In the genomic region with DNA sequence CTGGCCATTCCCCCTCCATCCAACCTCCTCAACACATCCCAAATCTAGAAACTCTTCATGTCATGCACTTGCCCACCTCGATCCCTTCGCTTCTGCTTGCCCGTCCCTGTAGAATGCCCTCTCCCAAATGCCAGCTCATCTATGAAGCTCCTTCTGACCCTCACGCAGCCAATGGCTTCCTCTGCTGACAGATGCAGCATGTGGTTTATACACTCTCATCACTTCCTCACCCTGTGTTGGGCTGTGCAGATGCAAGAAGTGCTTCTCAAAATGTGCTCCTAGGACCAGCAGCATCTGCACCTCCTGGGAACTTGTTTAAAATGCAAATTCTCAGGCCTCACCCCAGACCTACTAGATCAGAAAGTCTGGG, we compare ENCODE assay signal across 9 cellular contexts. TPM values are rescaled to one million over a fixed set of nuclear protein-coding genes. Genes with fewer than 3 reads are reported as not detected.
DNase-seq lines count a peak whose midpoint lies in the region; ATAC-seq, FAIRE-seq and TF ChIP-seq lines count a peak whose summit lies in the region.
"Had no signal": no experiment of that assay in that cellular context is flagged by ENCODE, and none has a peak within 500 bp of the region (broad histone marks: within the 10 kb centered on the region; RNA-seq: fewer than 3 reads in every experiment).

No MANE protein-coding gene starts in this region.

- no peak for TF ChIP-seq RAD21 in SK-N-SH (IDR thresholded peaks at IDR 0.05; ENCODE audit: low read length)

- H3K4me2 ChIP-seq in SK-N-SH, result peak overlapping the region; percentile 83

- H3K9ac ChIP-seq in SK-N-SH, result peak overlapping the region; percentile 23; the same call in 1 of the 2 replicates

- H3K36me3 ChIP-seq in SK-N-SH (replicated peaks in 1 of 2; ENCODE audit: control insufficient read depth in 1 of 2, insufficient read depth in 2 of 2, low read length in 1 of 2) (no peaks in the 10 kb centered on the region), muscle layer of duodenum (ENCODE audit: control insufficient read depth in 1 of 2, insufficient read depth in 2 of 2, low read length in 2 of 2) (no peaks in the 10 kb centered on the region)

- DNase-seq in SK-N-SH (no peak), frontal cortex (ENCODE audit: low spot score in 2 of 2) (no peak), nephron progenitor cell (no peak)

- H3K79me2 ChIP-seq in SK-N-SH (ENCODE audit: insufficient read depth), result no peaks in the 10 kb centered on the region

- peaks cover 7% of the 10 kb centered on the region for H3K27me3 Mint-ChIP-seq in nephron progenitor cell (ENCODE audit: low read depth, poor library complexity)

- H3K9me2 ChIP-seq in SK-N-SH, result no peaks in the 10 kb centered on the region

- no peak for FAIRE-seq in frontal cortex (lab: Jason Lieb, UNC)

- TF ChIP-seq CTCF in SK-N-SH (IDR thresholded peaks at IDR 0.05) (no peak), nephron progenitor cell (IDR thresholded peaks at IDR 0.05) (no peak)

- no peak overlapping the region for H3K27ac Mint-ChIP-seq in nephron progenitor cell
- H3K27ac Mint-ChIP-seq: WTC11 had no signal

- no peak overlapping the region for H2AFZ ChIP-seq in SK-N-SH (ENCODE audit: low read depth)

- no peak overlapping the region for H3K4me3 Mint-ChIP-seq in nephron progenitor cell
- H3K4me3 Mint-ChIP-seq: WTC11 had no signal

- no peak for TF ChIP-seq EP300 in SK-N-SH (IDR thresholded peaks at IDR 0.05; ENCODE audit: borderline replicate concordance in 1 of 2, low read depth in 1 of 2, low read length in 1 of 2)

- H3K4me1 Mint-ChIP-seq in nephron progenitor cell, result peaks cover 47% of the 10 kb centered on the region

- H3K36me3 Mint-ChIP-seq in nephron progenitor cell (ENCODE audit: low read depth), result no peaks in the 10 kb centered on the region
- H3K36me3 Mint-ChIP-seq: WTC11 had no signal

- H3K27ac ChIP-seq in SK-N-SH (ENCODE audit: low read depth in 2 of 2, low read length in 1 of 2), result peak overlapping the region; percentile 90 to 97
- peak overlapping the region; percentile 1 for H3K27ac ChIP-seq in muscle layer of duodenum (ENCODE audit: low read length)

- CTCF ChIA-PET in SK-N-SH (lab: Yijun Ruan, JAX), result interaction anchor here (1.3 to 5.0 kb wide), 3 partner anchors 26 to 52 kb away, joined by 3 to 45 read pairs (median 29); partner anchors contain the start of gene SEMA5B

- H3K4me1 ChIP-seq in SK-N-SH (ENCODE audit: control insufficient read depth in 1 of 2, insufficient read depth in 2 of 2, low read depth in 1 of 2, low read length in 1 of 2) (peaks cover 46 to 58% of the 10 kb centered on the region in 2 experiments), muscle layer of duodenum (ENCODE audit: control insufficient read depth in 1 of 2, insufficient read depth in 2 of 2, low read length in 2 of 2) (peaks cover 6 to 32% of the 10 kb centered on the region in 2 donors)

- no peaks in the 10 kb centered on the region for H3K9me3 Mint-ChIP-seq in nephron progenitor cell
- H3K9me3 Mint-ChIP-seq: WTC11 had no signal

- H3F3A ChIP-seq in SK-N-SH (replicated peaks; ENCODE audit: insufficient read depth), result peaks cover 24% of the 10 kb centered on the region

- no peaks in the 10 kb centered on the region for H3K9me3 ChIP-seq in SK-N-SH
- H3K9me3 ChIP-seq in muscle layer of duodenum (ENCODE audit: control insufficient read depth in 1 of 2, low read length in 2 of 2), result no peaks in the 10 kb centered on the region

- 14% methylated on average over 4 of the region's 4 CpGs for WGBS in SK-N-SH (ENCODE audit: low lambda C conversion rate)

- H3K27me3 ChIP-seq in SK-N-SH (ENCODE audit: insufficient read depth), result no peaks in the 10 kb centered on the region
- H3K27me3 ChIP-seq in muscle layer of duodenum (ENCODE audit: low read depth, low read length), result no peaks in the 10 kb centered on the region

- POLR2A ChIA-PET in SK-N-SH (lab: Yijun Ruan, JAX), result interaction anchor here (1.6 kb wide), 1 partner anchor 13 kb away, joined by 3 read pairs; no protein-coding TSS in a partner anchor

- 0 out of 4 replicates have a peak overlapping the region, but pooled peaks of 1 of the 2 experiments have one; percentile 51 for H3K4me3 ChIP-seq in SK-N-SH (ENCODE audit: low read depth in 2 of 2, low read length in 1 of 2)
- H3K4me3 ChIP-seq in muscle layer of duodenum (ENCODE audit: low read depth in 1 of 2, low read length in 2 of 2), result no peak overlapping the region

- ATAC-seq in GM18867 (IDR thresholded peaks at IDR 0.05; ENCODE audit: unreplicated experiment) (peak; percentile 63), HG02642 (IDR thresholded peaks at IDR 0.05; ENCODE audit: poor library complexity, unreplicated experiment) (peak; percentile 33), HG02885 (IDR thresholded peaks at IDR 0.05; ENCODE audit: poor library complexity, unreplicated experiment) (no peak), GM21528 (IDR thresholded peaks at IDR 0.05; ENCODE audit: low FRiP score, unreplicated experiment) (no peak)

- H4K20me1 ChIP-seq in SK-N-SH (ENCODE audit: insufficient read depth), result no peaks in the 10 kb centered on the region

TF ChIP-seq in SK-N-SH, 30 proteins besides CTCF, POLR2A, EP300 and RAD21:
- TF ChIP-seq SMC3 (IDR thresholded peaks at IDR 0.05; ENCODE audit: low read depth, low read length) (no peak), GABPA (IDR thresholded peaks at IDR 0.05; ENCODE audit: low read depth) (no peak), CHD2 (IDR thresholded peaks at IDR 0.05; ENCODE audit: low read length, partially characterized antibody) (no peak), YY1 (IDR thresholded peaks at IDR 0.05; ENCODE audit: low read depth) (no peak), PBX3 (IDR thresholded peaks at IDR 0.05) (no peak), USF2 (IDR thresholded peaks at IDR 0.05; ENCODE audit: borderline replicate concordance, low read depth, low read length) (no peak), FOXJ3 (CRISPR knock-in tag; IDR thresholded peaks at IDR 0.05) (no peak), MAX (IDR thresholded peaks at IDR 0.05; ENCODE audit: low read depth) (no peak; the same call in 1 of the 2 replicates), JUND (IDR thresholded peaks at IDR 0.05) (no peak), POLR2AphosphoS5 (IDR thresholded peaks at IDR 0.05; ENCODE audit: low read depth, low read length) (no peak), MEF2A (IDR thresholded peaks at IDR 0.05; ENCODE audit: borderline replicate concordance, low read depth) (no peak), TCF12 (IDR thresholded peaks at IDR 0.05) (no peak), RFX5 (IDR thresholded peaks at IDR 0.05; ENCODE audit: low read length) (no peak), NRF1 (IDR thresholded peaks at IDR 0.05; ENCODE audit: low read depth, low read length) (no peak), ELF1 (IDR thresholded peaks at IDR 0.05) (no peak), EZH2phosphoT487 (IDR thresholded peaks at IDR 0.05; ENCODE audit: borderline replicate concordance, low read depth) (no peak), FOXM1 (IDR thresholded peaks at IDR 0.05; ENCODE audit: low read depth) (no peak)
- TF ChIP-seq, protein P1, sequence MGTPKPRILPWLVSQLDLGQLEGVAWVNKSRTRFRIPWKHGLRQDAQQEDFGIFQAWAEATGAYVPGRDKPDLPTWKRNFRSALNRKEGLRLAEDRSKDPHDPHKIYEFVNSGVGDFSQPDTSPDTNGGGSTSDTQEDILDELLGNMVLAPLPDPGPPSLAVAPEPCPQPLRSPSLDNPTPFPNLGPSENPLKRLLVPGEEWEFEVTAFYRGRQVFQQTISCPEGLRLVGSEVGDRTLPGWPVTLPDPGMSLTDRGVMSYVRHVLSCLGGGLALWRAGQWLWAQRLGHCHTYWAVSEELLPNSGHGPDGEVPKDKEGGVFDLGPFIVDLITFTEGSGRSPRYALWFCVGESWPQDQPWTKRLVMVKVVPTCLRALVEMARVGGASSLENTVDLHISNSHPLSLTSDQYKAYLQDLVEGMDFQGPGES (IDR thresholded peaks at IDR 0.05; ENCODE audit: low read depth, low read length), result no peak

RNA-seq across cellular contexts. Expression of gene SEMA5B, which starts 51.7 kb away (rescaled TPM):
- polyA plus RNA-seq in SK-N-SH (2012; rRNA removed), result 0.43 and 0.75 TPM in 2 replicates
- 0.08 and 0.16 TPM in 2 replicates for polyA plus RNA-seq in SK-N-SH (2012; cell fraction: cytosol; rRNA removed)
- polyA plus RNA-seq in SK-N-SH (2012; cell fraction: nucleus; rRNA removed), result 0.19 and 0.69 TPM in 2 replicates
- total RNA-seq in frontal cortex, result 9.0 TPM

Comparison
In these comparisons a context has a peak if more than half of its experiments do, and no peak if none do; other contexts are left out.
1. ATAC-seq: peak in GM18867 (single experiment) and HG02642 (single experiment); none in HG02885 (single experiment) and GM21528 (single experiment).